ENCODE assay signal across 12 cellular contexts in the genomic region with DNA sequence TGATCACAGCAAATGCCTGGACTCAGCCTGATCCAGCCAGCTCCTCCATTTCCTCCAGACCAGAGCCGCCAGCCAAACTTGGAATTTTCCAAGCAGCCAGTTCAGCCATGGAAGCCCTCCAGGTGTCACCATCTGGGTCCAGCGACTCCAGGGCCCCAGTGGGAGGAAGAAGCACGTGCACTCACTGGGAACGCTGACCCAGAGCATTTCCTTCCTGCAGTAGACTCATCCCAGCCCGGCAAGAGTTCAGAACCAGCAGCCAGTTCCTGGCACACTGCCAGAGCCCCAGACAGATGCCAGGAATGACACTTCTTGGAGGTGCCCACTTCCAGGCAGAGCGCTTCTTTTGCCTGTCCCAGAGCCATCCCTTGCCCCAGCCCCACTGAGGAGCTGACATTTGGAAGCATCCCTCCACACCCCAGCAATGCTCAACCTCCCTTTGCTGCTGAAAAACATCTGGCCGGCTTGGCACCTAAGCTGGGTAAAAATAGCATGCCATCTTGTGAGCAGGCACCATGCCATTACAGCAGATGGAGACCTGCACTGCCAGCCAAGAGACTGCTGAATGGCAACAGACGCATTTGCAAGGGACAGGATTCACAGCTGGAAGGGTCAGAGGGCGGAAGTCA.
DNase-seq lines count a peak whose midpoint lies in the region; ATAC-seq and TF ChIP-seq lines count a peak whose summit lies in the region.
"Had no signal": no experiment of that assay in that cellular context is flagged by ENCODE, and none has a peak within 500 bp of the region (broad histone marks: within the 10 kb centered on the region; RNA-seq: fewer than 3 reads in every experiment).

No MANE protein-coding gene starts in this region.

- no peaks in the 10 kb centered on the region for H3K23me2 ChIP-seq in H9 (ENCODE audit: insufficient read length, low read depth, low read length, poor library complexity, severe bottlenecking)

- no peak overlapping the region for H4K91ac ChIP-seq in H9 (ENCODE audit: insufficient read length, low read depth, low read length)

- no peak overlapping the region for H3K56ac ChIP-seq in H9 (ENCODE audit: insufficient read length, low read depth, low read length)

- no CpG with 5 or more reads among the region's 9 CpGs for WGBS in H9 (ENCODE audit: extremely low coverage, insufficient read length, low lambda C conversion rate)
- WGBS in body of pancreas, 2 donors = 31 to 52% methylated on average over 8 to 9 of the region's 9 CpGs
- WGBS in right cardiac atrium = 32% methylated on average over 9 of the region's 9 CpGs

- H3K9me3 ChIP-seq in H9 (ENCODE audit: control insufficient read depth, low read depth, low read length) (no peaks in the 10 kb centered on the region), body of pancreas (no peaks in the 10 kb centered on the region), right cardiac atrium (ENCODE audit: control insufficient read depth, low read length) (no peaks in the 10 kb centered on the region), gastrocnemius medialis (no peaks in the 10 kb centered on the region)
- H3K9me3 ChIP-seq: breast epithelium had no signal

- no peak overlapping the region for H2AFZ ChIP-seq in H9 (ENCODE audit: low read length)

- no peak overlapping the region for H2BK20ac ChIP-seq in H9 (ENCODE audit: low read depth, low read length, poor library complexity, severe bottlenecking)

- H3T11ph ChIP-seq in H9 (ENCODE audit: low read length) = no peak overlapping the region

- intact Hi-C loops in body of pancreas (cut with DNase I) = no loop called here
- intact Hi-C loops in right cardiac atrium (cut with DNase I) = no loop called here
- intact Hi-C loops in gastrocnemius medialis (cut with DNase I; ENCODE audit: low total_unique reads) = loop anchor here (10.0 kb wide), 1 partner anchor 200 kb away; the partner anchor contains the start of gene RYBP

- peak; percentile 65 for ATAC-seq in body of pancreas
- ATAC-seq in right cardiac atrium = peak; percentile 72 to 81
- ATAC-seq in gastrocnemius medialis = peak; percentile 92 to 93
- ATAC-seq in GM21528 (IDR thresholded peaks at IDR 0.05; ENCODE audit: low FRiP score, unreplicated experiment) = no peak
- ATAC-seq in GM21360 (IDR thresholded peaks at IDR 0.05; ENCODE audit: unreplicated experiment) = no peak
- ATAC-seq: CD8-positive, alpha-beta T cell; WTC11 had no signal

- H3K27ac ChIP-seq in H9 (ENCODE audit: insufficient read length, low read depth, low read length) = no peak overlapping the region
- H3K27ac ChIP-seq in body of pancreas = no peak overlapping the region
- H3K27ac ChIP-seq in right cardiac atrium (ENCODE audit: low read length) = no peak overlapping the region
- peak overlapping the region in 3 of 4 donors; percentile 21 to 48 (median 46) for H3K27ac ChIP-seq in gastrocnemius medialis
- H3K27ac ChIP-seq: breast epithelium had no signal

- H3K4me3 Mint-ChIP-seq in H9 = no peak overlapping the region
- H3K4me3 Mint-ChIP-seq: CD8-positive, alpha-beta T cell; WTC11 had no signal

- no peaks in the 10 kb centered on the region; a peak in 2 of 7 replicates for H3K36me3 Mint-ChIP-seq in H9 (ENCODE audit: insufficient read depth in 1 of 3, low read depth in 3 of 3)
- H3K36me3 Mint-ChIP-seq: CD8-positive, alpha-beta T cell; WTC11 had no signal

- no peak overlapping the region for H4K8ac ChIP-seq in H9 (replicated peaks; ENCODE audit: insufficient read length, low read depth, low read length)

- H2BK15ac ChIP-seq in H9 (ENCODE audit: low read depth, low read length) = no peak overlapping the region

- no peak overlapping the region for H2BK120ac ChIP-seq in H9 (ENCODE audit: low read depth, low read length, poor library complexity, severe bottlenecking)

- no peak overlapping the region for H3K18ac ChIP-seq in H9 (ENCODE audit: insufficient read length, low read depth, low read length)

- H3K14ac ChIP-seq in H9 (ENCODE audit: insufficient read depth, low read length) = 0 out of 2 replicates have a peak overlapping the region, but pooled peaks have one; percentile 37

- no peak overlapping the region for H2AK5ac ChIP-seq in H9 (ENCODE audit: insufficient read length, low read length)

- no peak for DNase-seq in H9
- DNase-seq in body of pancreas = peak; percentile 71 to 90 (median 78)
- peak; percentile 64 to 84 (median 82) for DNase-seq in right cardiac atrium
- peak; percentile 61 to 84 for DNase-seq in gastrocnemius medialis
- no peak for DNase-seq in SHP77 (lab: John Stamatoyannopoulos, UW)
- DNase-seq in GM13976 (ENCODE audit: low spot score) = no peak
- DNase-seq: CD8-positive, alpha-beta T cell had no signal

- H4K20me1 ChIP-seq in H9 (ENCODE audit: control insufficient read depth, insufficient read depth, insufficient read length) = no peaks in the 10 kb centered on the region

- no peak overlapping the region for H2BK12ac ChIP-seq in H9 (ENCODE audit: insufficient read length, low read depth, low read length)

- no peak for TF ChIP-seq CTCF in H9 (conservative IDR thresholded peaks at IDR 0.05)
- no peak for TF ChIP-seq CTCF in body of pancreas (IDR thresholded peaks at IDR 0.05)
- TF ChIP-seq CTCF in gastrocnemius medialis (IDR thresholded peaks at IDR 0.05 in 4 of 5, conservative IDR thresholded peaks at IDR 0.05 in 1 of 5) = no peak
- no peak for TF ChIP-seq CTCF in GM13976 (IDR thresholded peaks at IDR 0.05; ENCODE audit: borderline replicate concordance, control extremely low read depth, extremely low read depth, insufficient read depth, missing control alignments)

- H4K5ac ChIP-seq in H9 (ENCODE audit: insufficient read length, low read depth, low read length) = no peak overlapping the region

- peaks cover 12 to 15% of the 10 kb centered on the region in 2 experiments for H3K4me1 Mint-ChIP-seq in H9

- H3K4me2 ChIP-seq in H9 (ENCODE audit: insufficient read depth, insufficient read length, low read length) = no peak overlapping the region
- H3K4me2 ChIP-seq: smooth muscle cell had no signal

- no peaks in the 10 kb centered on the region for H3K36me3 ChIP-seq in body of pancreas (replicated peaks in 1 of 2; ENCODE audit: insufficient read depth in 1 of 2, low read depth in 2 of 2)
- no peaks in the 10 kb centered on the region for H3K36me3 ChIP-seq in gastrocnemius medialis
- H3K36me3 ChIP-seq: breast epithelium had no signal

- TF ChIP-seq POLR2A in body of pancreas (IDR thresholded peaks at IDR 0.05) (no peak), gastrocnemius medialis (IDR thresholded peaks at IDR 0.05) (no peak)

- H3K27me3 ChIP-seq in H9 (ENCODE audit: insufficient read depth, low read length) (no peaks in the 10 kb centered on the region), body of pancreas (no peaks in the 10 kb centered on the region), right cardiac atrium (ENCODE audit: control insufficient read depth, insufficient read depth) (no peaks in the 10 kb centered on the region), gastrocnemius medialis (no peaks in the 10 kb centered on the region)
- H3K27me3 ChIP-seq: breast epithelium had no signal

- H3K4ac ChIP-seq in H9 (ENCODE audit: low read depth, low read length) = no peak overlapping the region

- H3K4me3 ChIP-seq in body of pancreas (no peak overlapping the region), right cardiac atrium (ENCODE audit: low read length) (no peak overlapping the region), gastrocnemius medialis (no peak overlapping the region)
- H3K4me3 ChIP-seq: breast epithelium, smooth muscle cell had no signal

- peaks cover 3% of the 10 kb centered on the region; the same call in 1 of the 2 replicates for H3K27me3 Mint-ChIP-seq in H9 (ENCODE audit: low read depth)

- no peak overlapping the region for H3K27ac Mint-ChIP-seq in H9
- H3K27ac Mint-ChIP-seq: CD8-positive, alpha-beta T cell had no signal

- no peaks in the 10 kb centered on the region; a peak in 1 of 5 replicates for H3K9me3 Mint-ChIP-seq in H9
- H3K9me3 Mint-ChIP-seq: CD8-positive, alpha-beta T cell had no signal

- H2BK5ac ChIP-seq in H9 (ENCODE audit: insufficient read length, low read length) = no peak overlapping the region

- no peak overlapping the region for H3K23ac ChIP-seq in H9 (ENCODE audit: insufficient read length, low read depth, low read length)

- in situ Hi-C loops in gastrocnemius medialis (cut with MboI; ENCODE audit: low sequenced_read_pairs in 4 of 4) (no loop called here), GM13976 (cut with MboI; ENCODE audit: low sequenced_read_pairs, unreplicated experiment) (no loop called here)

- H3K79me1 ChIP-seq in H9 (ENCODE audit: insufficient read depth, low read depth, low read length, poor library complexity, severe bottlenecking) = no peaks in the 10 kb centered on the region

- H3K4me1 ChIP-seq in H9 (ENCODE audit: insufficient read depth, low read length) (no peaks in the 10 kb centered on the region), body of pancreas (peaks cover 11% of the 10 kb centered on the region), right cardiac atrium (ENCODE audit: control insufficient read depth, insufficient read depth, low read length) (peaks cover 20% of the 10 kb centered on the region), gastrocnemius medialis (peaks cover 8 to 21% of the 10 kb centered on the region in 2 donors)

- H3K79me2 ChIP-seq in H9 (ENCODE audit: insufficient read depth, low read length) = no peaks in the 10 kb centered on the region

- H3K9ac ChIP-seq in H9 (ENCODE audit: extremely low read depth, insufficient read length, low read length) = no peak overlapping the region

Comparison
In these comparisons a context has a peak if more than half of its experiments do, and no peak if none do; other contexts are left out.
1. DNase-seq: peak in body of pancreas (4 of 4), right cardiac atrium (3 of 3) and gastrocnemius medialis (2 of 2); none in H9 (single experiment), SHP77 (0 of 2) and GM13976 (single experiment).
2. H3K27ac ChIP-seq: peak in gastrocnemius medialis (3 of 4); none in H9 (single experiment), body of pancreas (0 of 4) and right cardiac atrium (single experiment).
3. ATAC-seq: peak in body of pancreas (single experiment), right cardiac atrium (2 of 2) and gastrocnemius medialis (2 of 2); none in GM21528 (single experiment) and GM21360 (single experiment).